Comparison of ENCODE assay signal across 1 cellular context in the genomic region with DNA sequence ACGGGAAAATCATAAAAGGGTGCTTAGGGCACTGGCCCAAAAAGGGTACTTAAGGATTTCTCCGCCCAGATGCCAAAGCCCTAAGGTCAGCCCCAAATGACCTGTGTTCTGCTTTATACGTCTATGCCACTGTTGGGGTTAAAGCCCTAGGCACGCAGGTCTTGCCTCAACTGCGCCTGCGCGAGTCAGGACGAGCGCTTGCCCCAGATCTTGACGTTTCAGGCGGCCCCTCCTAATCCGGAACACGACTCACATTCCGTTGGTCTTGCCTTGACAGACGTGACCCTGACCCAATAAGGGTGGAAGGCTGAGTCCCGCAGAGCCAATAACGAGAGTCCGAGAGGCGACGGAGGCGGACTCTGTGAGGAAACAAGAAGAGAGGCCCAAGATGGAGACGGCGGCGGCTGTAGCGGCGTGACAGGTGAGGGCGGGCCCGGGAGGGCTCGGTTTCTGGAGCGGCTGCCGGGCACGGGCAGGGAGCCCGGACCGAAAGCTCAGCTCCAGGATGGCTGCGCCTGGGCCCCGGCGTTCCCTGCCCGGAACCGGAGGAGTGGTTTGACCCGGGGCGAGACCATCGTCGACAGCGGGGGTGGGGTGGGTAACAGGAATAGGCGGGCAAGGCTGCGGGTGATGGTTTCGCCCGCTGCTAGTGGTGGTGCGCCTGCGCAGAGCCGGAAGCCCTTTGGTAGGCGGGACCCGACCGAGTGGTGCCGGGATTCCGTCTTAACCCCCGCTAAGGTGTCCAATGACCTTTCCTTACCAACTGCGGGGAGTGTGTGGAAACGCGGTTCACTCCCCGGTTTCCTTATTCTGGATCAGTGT.
A peak's percentile ranks its signal among the peaks of the same experiment; 100 is the strongest.
TF ChIP-seq lines count a peak whose summit lies in the region.

A gene (plus strand): TSS at position 375 of the 822 bp plus-strand sequence. CDS start 1,763 bp downstream, outside the sequence.

TF ChIP-seq in HepG2, 621 proteins besides CTCF, POLR2A, EP300 and RAD21 (continued from another document and continues in another):
- TF ChIP-seq STAG1 (CRISPR knock-in tag; IDR thresholded peaks at IDR 0.05) (no peak), HOXA5 (CRISPR knock-in tag; IDR thresholded peaks at IDR 0.05) (no peak), BRD4 (CRISPR knock-in tag; IDR thresholded peaks at IDR 0.05) (no peak), ZFP36L1 (CRISPR knock-in tag; IDR thresholded peaks at IDR 0.05) (no peak), NFE2 (CRISPR knock-in tag; IDR thresholded peaks at IDR 0.05) (no peak), KDM3A (CRISPR knock-in tag; IDR thresholded peaks at IDR 0.05; ENCODE audit: low read depth) (no peak), ZNF788 (CRISPR knock-in tag; IDR thresholded peaks at IDR 0.05; ENCODE audit: borderline replicate concordance) (no peak), EEA1 (CRISPR knock-in tag; IDR thresholded peaks at IDR 0.05; ENCODE audit: borderline replicate concordance) (no peak), ZNF564 (CRISPR knock-in tag; IDR thresholded peaks at IDR 0.05) (no peak), ZNF703 (CRISPR knock-in tag; IDR thresholded peaks at IDR 0.05; ENCODE audit: borderline replicate concordance) (no peak), ATF7 (IDR thresholded peaks at IDR 0.05) (0 out of 2 replicates have a peak, but pooled peaks have one; percentile 22), ATF7 (CRISPR knock-in tag; IDR thresholded peaks at IDR 0.05) (no peak), MED1 (CRISPR knock-in tag; IDR thresholded peaks at IDR 0.05) (peak; percentile 16; the same call in 1 of the 2 replicates), ZNF569 (CRISPR knock-in tag; IDR thresholded peaks at IDR 0.05; ENCODE audit: borderline replicate concordance) (no peak), ZNF607 (CRISPR knock-in tag; IDR thresholded peaks at IDR 0.05; ENCODE audit: borderline replicate concordance) (no peak; the same call in 1 of the 2 replicates), RFX5 (IDR thresholded peaks at IDR 0.05; ENCODE audit: low read depth, low read length) (no peak), MTF1 (CRISPR knock-in tag; IDR thresholded peaks at IDR 0.05) (no peak), FOXP1 (IDR thresholded peaks at IDR 0.05) (no peak), FOXP1 (CRISPR knock-in tag; IDR thresholded peaks at IDR 0.05) (no peak), SMARCC2 (IDR thresholded peaks at IDR 0.05) (no peak), ZBTB7A (CRISPR knock-in tag; IDR thresholded peaks at IDR 0.05) (no peak), ZNF781 (CRISPR knock-in tag; IDR thresholded peaks at IDR 0.05; ENCODE audit: borderline replicate concordance, not compliant biosample characterization) (peak; percentile 16), ZNF317 (CRISPR knock-in tag; IDR thresholded peaks at IDR 0.05) (no peak), MIER3 (CRISPR knock-in tag; IDR thresholded peaks at IDR 0.05; ENCODE audit: borderline replicate concordance) (no peak), TAF1 (CRISPR knock-in tag; IDR thresholded peaks at IDR 0.05) (peak; percentile 73), NFIB (CRISPR knock-in tag; IDR thresholded peaks at IDR 0.05; ENCODE audit: borderline replicate concordance) (no peak), RXRA (CRISPR knock-in tag; IDR thresholded peaks at IDR 0.05) (0 out of 2 replicates have a peak, but pooled peaks have one; percentile 21), KDM5A (IDR thresholded peaks at IDR 0.05; ENCODE audit: borderline replicate concordance, low read length) (no peak), ZSCAN21 (CRISPR knock-in tag; IDR thresholded peaks at IDR 0.05; ENCODE audit: borderline replicate concordance) (no peak), CBX1 (IDR thresholded peaks at IDR 0.05; ENCODE audit: low read depth) (no peak), KDM4B (CRISPR knock-in tag; IDR thresholded peaks at IDR 0.05) (no peak)
- TF ChIP-seq, protein P1, sequence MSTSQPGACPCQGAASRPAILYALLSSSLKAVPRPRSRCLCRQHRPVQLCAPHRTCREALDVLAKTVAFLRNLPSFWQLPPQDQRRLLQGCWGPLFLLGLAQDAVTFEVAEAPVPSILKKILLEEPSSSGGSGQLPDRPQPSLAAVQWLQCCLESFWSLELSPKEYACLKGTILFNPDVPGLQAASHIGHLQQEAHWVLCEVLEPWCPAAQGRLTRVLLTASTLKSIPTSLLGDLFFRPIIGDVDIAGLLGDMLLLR (CRISPR knock-in tag; IDR thresholded peaks at IDR 0.05), result no peak
- TF ChIP-seq, protein P2, sequence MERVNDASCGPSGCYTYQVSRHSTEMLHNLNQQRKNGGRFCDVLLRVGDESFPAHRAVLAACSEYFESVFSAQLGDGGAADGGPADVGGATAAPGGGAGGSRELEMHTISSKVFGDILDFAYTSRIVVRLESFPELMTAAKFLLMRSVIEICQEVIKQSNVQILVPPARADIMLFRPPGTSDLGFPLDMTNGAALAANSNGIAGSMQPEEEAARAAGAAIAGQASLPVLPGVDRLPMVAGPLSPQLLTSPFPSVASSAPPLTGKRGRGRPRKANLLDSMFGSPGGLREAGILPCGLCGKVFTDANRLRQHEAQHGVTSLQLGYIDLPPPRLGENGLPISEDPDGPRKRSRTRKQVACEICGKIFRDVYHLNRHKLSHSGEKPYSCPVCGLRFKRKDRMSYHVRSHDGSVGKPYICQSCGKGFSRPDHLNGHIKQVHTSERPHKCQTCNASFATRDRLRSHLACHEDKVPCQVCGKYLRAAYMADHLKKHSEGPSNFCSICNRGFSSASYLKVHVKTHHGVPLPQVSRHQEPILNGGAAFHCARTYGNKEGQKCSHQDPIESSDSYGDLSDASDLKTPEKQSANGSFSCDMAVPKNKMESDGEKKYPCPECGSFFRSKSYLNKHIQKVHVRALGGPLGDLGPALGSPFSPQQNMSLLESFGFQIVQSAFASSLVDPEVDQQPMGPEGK (CRISPR knock-in tag; IDR thresholded peaks at IDR 0.05), result no peak
- TF ChIP-seq, protein P3, sequence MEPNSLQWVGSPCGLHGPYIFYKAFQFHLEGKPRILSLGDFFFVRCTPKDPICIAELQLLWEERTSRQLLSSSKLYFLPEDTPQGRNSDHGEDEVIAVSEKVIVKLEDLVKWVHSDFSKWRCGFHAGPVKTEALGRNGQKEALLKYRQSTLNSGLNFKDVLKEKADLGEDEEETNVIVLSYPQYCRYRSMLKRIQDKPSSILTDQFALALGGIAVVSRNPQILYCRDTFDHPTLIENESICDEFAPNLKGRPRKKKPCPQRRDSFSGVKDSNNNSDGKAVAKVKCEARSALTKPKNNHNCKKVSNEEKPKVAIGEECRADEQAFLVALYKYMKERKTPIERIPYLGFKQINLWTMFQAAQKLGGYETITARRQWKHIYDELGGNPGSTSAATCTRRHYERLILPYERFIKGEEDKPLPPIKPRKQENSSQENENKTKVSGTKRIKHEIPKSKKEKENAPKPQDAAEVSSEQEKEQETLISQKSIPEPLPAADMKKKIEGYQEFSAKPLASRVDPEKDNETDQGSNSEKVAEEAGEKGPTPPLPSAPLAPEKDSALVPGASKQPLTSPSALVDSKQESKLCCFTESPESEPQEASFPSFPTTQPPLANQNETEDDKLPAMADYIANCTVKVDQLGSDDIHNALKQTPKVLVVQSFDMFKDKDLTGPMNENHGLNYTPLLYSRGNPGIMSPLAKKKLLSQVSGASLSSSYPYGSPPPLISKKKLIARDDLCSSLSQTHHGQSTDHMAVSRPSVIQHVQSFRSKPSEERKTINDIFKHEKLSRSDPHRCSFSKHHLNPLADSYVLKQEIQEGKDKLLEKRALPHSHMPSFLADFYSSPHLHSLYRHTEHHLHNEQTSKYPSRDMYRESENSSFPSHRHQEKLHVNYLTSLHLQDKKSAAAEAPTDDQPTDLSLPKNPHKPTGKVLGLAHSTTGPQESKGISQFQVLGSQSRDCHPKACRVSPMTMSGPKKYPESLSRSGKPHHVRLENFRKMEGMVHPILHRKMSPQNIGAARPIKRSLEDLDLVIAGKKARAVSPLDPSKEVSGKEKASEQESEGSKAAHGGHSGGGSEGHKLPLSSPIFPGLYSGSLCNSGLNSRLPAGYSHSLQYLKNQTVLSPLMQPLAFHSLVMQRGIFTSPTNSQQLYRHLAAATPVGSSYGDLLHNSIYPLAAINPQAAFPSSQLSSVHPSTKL (CRISPR knock-in tag; IDR thresholded peaks at IDR 0.05), result no peak
- TF ChIP-seq, protein P4, sequence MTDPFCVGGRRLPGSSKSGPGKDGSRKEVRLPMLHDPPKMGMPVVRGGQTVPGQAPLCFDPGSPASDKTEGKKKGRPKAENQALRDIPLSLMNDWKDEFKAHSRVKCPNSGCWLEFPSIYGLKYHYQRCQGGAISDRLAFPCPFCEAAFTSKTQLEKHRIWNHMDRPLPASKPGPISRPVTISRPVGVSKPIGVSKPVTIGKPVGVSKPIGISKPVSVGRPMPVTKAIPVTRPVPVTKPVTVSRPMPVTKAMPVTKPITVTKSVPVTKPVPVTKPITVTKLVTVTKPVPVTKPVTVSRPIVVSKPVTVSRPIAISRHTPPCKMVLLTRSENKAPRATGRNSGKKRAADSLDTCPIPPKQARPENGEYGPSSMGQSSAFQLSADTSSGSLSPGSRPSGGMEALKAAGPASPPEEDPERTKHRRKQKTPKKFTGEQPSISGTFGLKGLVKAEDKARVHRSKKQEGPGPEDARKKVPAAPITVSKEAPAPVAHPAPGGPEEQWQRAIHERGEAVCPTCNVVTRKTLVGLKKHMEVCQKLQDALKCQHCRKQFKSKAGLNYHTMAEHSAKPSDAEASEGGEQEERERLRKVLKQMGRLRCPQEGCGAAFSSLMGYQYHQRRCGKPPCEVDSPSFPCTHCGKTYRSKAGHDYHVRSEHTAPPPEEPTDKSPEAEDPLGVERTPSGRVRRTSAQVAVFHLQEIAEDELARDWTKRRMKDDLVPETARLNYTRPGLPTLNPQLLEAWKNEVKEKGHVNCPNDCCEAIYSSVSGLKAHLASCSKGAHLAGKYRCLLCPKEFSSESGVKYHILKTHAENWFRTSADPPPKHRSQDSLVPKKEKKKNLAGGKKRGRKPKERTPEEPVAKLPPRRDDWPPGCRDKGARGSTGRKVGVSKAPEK (CRISPR knock-in tag; IDR thresholded peaks at IDR 0.05; ENCODE audit: borderline replicate concordance), result no peak
- TF ChIP-seq, protein P5, sequence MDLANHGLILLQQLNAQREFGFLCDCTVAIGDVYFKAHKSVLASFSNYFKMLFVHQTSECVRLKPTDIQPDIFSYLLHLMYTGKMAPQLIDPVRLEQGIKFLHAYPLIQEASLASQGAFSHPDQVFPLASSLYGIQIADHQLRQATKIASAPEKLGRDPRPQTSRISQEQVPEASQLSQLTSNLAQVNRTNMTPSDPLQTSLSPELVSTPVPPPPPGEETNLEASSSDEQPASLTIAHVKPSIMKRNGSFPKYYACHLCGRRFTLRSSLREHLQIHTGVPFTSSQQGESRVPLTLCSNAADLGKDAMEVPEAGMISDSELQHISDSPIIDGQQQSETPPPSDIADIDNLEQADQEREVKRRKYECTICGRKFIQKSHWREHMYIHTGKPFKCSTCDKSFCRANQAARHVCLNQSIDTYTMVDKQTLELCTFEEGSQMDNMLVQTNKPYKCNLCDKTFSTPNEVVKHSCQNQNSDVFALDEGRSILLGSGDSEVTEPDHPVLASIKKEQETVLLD (CRISPR knock-in tag; IDR thresholded peaks at IDR 0.05; ENCODE audit: low read depth), result no peak
- TF ChIP-seq, protein P6, sequence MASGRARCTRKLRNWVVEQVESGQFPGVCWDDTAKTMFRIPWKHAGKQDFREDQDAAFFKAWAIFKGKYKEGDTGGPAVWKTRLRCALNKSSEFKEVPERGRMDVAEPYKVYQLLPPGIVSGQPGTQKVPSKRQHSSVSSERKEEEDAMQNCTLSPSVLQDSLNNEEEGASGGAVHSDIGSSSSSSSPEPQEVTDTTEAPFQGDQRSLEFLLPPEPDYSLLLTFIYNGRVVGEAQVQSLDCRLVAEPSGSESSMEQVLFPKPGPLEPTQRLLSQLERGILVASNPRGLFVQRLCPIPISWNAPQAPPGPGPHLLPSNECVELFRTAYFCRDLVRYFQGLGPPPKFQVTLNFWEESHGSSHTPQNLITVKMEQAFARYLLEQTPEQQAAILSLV (CRISPR knock-in tag; IDR thresholded peaks at IDR 0.05; ENCODE audit: borderline replicate concordance), result no peak
- TF ChIP-seq, protein P7, sequence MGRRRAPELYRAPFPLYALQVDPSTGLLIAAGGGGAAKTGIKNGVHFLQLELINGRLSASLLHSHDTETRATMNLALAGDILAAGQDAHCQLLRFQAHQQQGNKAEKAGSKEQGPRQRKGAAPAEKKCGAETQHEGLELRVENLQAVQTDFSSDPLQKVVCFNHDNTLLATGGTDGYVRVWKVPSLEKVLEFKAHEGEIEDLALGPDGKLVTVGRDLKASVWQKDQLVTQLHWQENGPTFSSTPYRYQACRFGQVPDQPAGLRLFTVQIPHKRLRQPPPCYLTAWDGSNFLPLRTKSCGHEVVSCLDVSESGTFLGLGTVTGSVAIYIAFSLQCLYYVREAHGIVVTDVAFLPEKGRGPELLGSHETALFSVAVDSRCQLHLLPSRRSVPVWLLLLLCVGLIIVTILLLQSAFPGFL (CRISPR knock-in tag; IDR thresholded peaks at IDR 0.05), result no peak
- TF ChIP-seq, protein P8, sequence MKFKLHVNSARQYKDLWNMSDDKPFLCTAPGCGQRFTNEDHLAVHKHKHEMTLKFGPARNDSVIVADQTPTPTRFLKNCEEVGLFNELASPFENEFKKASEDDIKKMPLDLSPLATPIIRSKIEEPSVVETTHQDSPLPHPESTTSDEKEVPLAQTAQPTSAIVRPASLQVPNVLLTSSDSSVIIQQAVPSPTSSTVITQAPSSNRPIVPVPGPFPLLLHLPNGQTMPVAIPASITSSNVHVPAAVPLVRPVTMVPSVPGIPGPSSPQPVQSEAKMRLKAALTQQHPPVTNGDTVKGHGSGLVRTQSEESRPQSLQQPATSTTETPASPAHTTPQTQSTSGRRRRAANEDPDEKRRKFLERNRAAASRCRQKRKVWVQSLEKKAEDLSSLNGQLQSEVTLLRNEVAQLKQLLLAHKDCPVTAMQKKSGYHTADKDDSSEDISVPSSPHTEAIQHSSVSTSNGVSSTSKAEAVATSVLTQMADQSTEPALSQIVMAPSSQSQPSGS (CRISPR knock-in tag; IDR thresholded peaks at IDR 0.05), result 0 out of 2 replicates have a peak, but pooled peaks have one; percentile 19
- TF ChIP-seq, protein P9, sequence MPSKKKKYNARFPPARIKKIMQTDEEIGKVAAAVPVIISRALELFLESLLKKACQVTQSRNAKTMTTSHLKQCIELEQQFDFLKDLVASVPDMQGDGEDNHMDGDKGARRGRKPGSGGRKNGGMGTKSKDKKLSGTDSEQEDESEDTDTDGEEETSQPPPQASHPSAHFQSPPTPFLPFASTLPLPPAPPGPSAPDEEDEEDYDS (CRISPR knock-in tag; IDR thresholded peaks at IDR 0.05), result peak; percentile 78
- TF ChIP-seq, protein P10, sequence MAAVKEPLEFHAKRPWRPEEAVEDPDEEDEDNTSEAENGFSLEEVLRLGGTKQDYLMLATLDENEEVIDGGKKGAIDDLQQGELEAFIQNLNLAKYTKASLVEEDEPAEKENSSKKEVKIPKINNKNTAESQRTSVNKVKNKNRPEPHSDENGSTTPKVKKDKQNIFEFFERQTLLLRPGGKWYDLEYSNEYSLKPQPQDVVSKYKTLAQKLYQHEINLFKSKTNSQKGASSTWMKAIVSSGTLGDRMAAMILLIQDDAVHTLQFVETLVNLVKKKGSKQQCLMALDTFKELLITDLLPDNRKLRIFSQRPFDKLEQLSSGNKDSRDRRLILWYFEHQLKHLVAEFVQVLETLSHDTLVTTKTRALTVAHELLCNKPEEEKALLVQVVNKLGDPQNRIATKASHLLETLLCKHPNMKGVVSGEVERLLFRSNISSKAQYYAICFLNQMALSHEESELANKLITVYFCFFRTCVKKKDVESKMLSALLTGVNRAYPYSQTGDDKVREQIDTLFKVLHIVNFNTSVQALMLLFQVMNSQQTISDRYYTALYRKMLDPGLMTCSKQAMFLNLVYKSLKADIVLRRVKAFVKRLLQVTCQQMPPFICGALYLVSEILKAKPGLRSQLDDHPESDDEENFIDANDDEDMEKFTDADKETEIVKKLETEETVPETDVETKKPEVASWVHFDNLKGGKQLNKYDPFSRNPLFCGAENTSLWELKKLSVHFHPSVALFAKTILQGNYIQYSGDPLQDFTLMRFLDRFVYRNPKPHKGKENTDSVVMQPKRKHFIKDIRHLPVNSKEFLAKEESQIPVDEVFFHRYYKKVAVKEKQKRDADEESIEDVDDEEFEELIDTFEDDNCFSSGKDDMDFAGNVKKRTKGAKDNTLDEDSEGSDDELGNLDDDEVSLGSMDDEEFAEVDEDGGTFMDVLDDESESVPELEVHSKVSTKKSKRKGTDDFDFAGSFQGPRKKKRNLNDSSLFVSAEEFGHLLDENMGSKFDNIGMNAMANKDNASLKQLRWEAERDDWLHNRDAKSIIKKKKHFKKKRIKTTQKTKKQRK (IDR thresholded peaks at IDR 0.05; ENCODE audit: low read length), result no peak
